Comparison of ENCODE assay signal across 8 cellular contexts in the genomic region with DNA sequence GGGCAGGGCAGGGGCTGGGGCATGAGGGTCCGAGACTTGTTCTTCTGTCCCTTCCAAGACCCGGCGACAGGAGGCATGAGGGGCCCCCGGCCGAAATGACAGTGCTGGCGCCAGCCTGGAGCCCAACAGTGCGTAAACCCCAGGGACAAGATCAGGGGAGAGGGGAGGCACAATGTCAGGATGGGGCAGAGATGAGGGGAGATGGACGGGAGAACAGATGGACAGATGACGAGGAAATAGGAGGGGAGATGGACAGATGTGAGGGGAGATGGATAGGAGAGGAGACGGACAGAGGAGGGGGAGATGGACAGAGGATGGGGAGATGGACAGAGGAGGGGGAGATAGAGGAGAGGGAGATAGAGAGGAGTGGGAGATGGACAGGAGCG. TPM values are rescaled to one million over a fixed set of nuclear protein-coding genes. Genes with fewer than 3 reads are reported as not detected.
A peak's percentile ranks its signal among the peaks of the same experiment; 100 is the strongest.
DNase-seq lines count a peak whose midpoint lies in the region; ATAC-seq and TF ChIP-seq lines count a peak whose summit lies in the region.

No MANE protein-coding gene starts in this region.

- H3K4me1 Mint-ChIP-seq in CD4-positive, alpha-beta T cell (ENCODE audit: low read depth): peaks cover 56% of the 10 kb centered on the region

- peak overlapping the region; percentile 100 for H3K4me3 Mint-ChIP-seq in CD4-positive, alpha-beta T cell

- intact Hi-C loops in CD4-positive, alpha-beta T cell (cut with DNase I, micrococcal nuclease): loop anchor here (1.0 to 10.0 kb wide), 6 partner anchors 14 to 200 kb away; a partner anchor contains a TSS

- peak overlapping the region; percentile 69 for H3K4me3 ChIP-seq in OCI-LY1 (ENCODE audit: low read depth, low read length, poor library complexity, severe bottlenecking)
- peak overlapping the region; percentile 93 for H3K4me3 ChIP-seq in effector memory CD4-positive, alpha-beta T cell (ENCODE audit: insufficient read depth, low read depth, low read length, poor library complexity, severe bottlenecking)
- peak overlapping the region; percentile 61 to 82 for H3K4me3 ChIP-seq in neutrophil (ENCODE audit: low read depth in 1 of 2, low read length in 1 of 2)

- H3K36me3 Mint-ChIP-seq in CD4-positive, alpha-beta T cell (ENCODE audit: low read depth): peaks cover 41% of the 10 kb centered on the region

- H3F3A ChIP-seq in OCI-LY1 (ENCODE audit: insufficient read depth, low read length): no peaks in the 10 kb centered on the region

- peaks cover 40% of the 10 kb centered on the region for H3K4me1 ChIP-seq in OCI-LY1 (ENCODE audit: insufficient read depth, low read length, severe bottlenecking)
- peaks cover 50% of the 10 kb centered on the region for H3K4me1 ChIP-seq in effector memory CD4-positive, alpha-beta T cell (ENCODE audit: control insufficient read depth, insufficient read depth, low read length, poor library complexity, severe bottlenecking)
- H3K4me1 ChIP-seq in neutrophil (ENCODE audit: control insufficient read depth in 1 of 2, insufficient read depth in 1 of 2, low read depth in 1 of 2, low read length in 1 of 2): peaks cover 11 to 24% of the 10 kb centered on the region in 2 experiments

- H3K9me3 ChIP-seq in CD4-positive, alpha-beta T cell (ENCODE audit: control insufficient read depth, low read length): no peaks in the 10 kb centered on the region
- no peaks in the 10 kb centered on the region for H3K9me3 ChIP-seq in OCI-LY1 (ENCODE audit: low read length)
- no peaks in the 10 kb centered on the region for H3K9me3 ChIP-seq in effector memory CD4-positive, alpha-beta T cell (ENCODE audit: control insufficient read depth, low read length)
- H3K9me3 ChIP-seq in neutrophil: no peaks in the 10 kb centered on the region

- no peak overlapping the region for H2AFZ ChIP-seq in OCI-LY1 (ENCODE audit: low read length)

- POLR2A ChIA-PET in CD4-positive, alpha-beta T cell (lab: Charles Lee): interaction anchor here (1.0 to 3.1 kb wide), 5 partner anchors 14 to 83 kb away, joined by 3 to 24 read pairs (median 14); a partner anchor contains a TSS

- no peaks in the 10 kb centered on the region for H3K27me3 ChIP-seq in CD4-positive, alpha-beta T cell (ENCODE audit: control insufficient read depth, insufficient read depth, low read length)
- H3K27me3 ChIP-seq in OCI-LY1 (ENCODE audit: insufficient read depth, low read length): no peaks in the 10 kb centered on the region
- no peaks in the 10 kb centered on the region for H3K27me3 ChIP-seq in effector memory CD4-positive, alpha-beta T cell (replicated peaks; ENCODE audit: control insufficient read depth, insufficient read depth, low read length, poor library complexity, severe bottlenecking)
- peaks cover 8% of the 10 kb centered on the region for H3K27me3 ChIP-seq in neutrophil

- H3K27ac ChIP-seq in CD4-positive, alpha-beta T cell (ENCODE audit: low read depth, low read length): peak overlapping the region; percentile 98
- H3K27ac ChIP-seq in OCI-LY1 (ENCODE audit: low read depth, low read length, poor library complexity, severe bottlenecking): peak overlapping the region; percentile 16
- H3K27ac ChIP-seq in effector memory CD4-positive, alpha-beta T cell (ENCODE audit: insufficient read depth, low read length, poor library complexity, severe bottlenecking): peak overlapping the region; percentile 98
- H3K27ac ChIP-seq in neutrophil: peak overlapping the region; percentile 84

- DNase-seq in CD4-positive, alpha-beta T cell: no peak
- no peak for DNase-seq in effector memory CD4-positive, alpha-beta T cell
- no peak for DNase-seq in stimulated activated CD4-positive, alpha-beta T cell treated with anti-CD3 and anti-CD28 coated beads, Interleukin-15, amount 100 ng/mL, for 24 hours
- no peak for DNase-seq in NCI-H2227 (lab: John Stamatoyannopoulos, UW; ENCODE audit: unreplicated experiment)
- no peak for DNase-seq in stimulated activated CD4-positive, alpha-beta T cell treated with anti-CD3 and anti-CD28 coated beads, Interleukin-2, amount 100 ng/mL, for 24 hours

- CTCF ChIA-PET in CD4-positive, alpha-beta T cell (lab: Charles Lee): interaction anchor here (0.9 to 3.1 kb wide), 7 partner anchors 15 to 96 kb away, joined by 4 to 20 read pairs (median 8); a partner anchor contains a TSS

- no peak for TF ChIP-seq CTCF in CD4-positive, alpha-beta T cell (IDR thresholded peaks at IDR 0.05)
- TF ChIP-seq CTCF in OCI-LY1 (IDR thresholded peaks at IDR 0.05; ENCODE audit: low read length) (no peak), neutrophil (IDR thresholded peaks at IDR 0.05) (no peak)

- H3K9ac ChIP-seq in OCI-LY1 (ENCODE audit: low read length): peak overlapping the region; percentile 74

- H3K4me2 ChIP-seq in OCI-LY1 (ENCODE audit: low read length): peak overlapping the region; percentile 81

- no peaks in the 10 kb centered on the region for H4K20me1 ChIP-seq in OCI-LY1 (ENCODE audit: insufficient read depth, low read length)

- H3K36me3 ChIP-seq in OCI-LY1 (ENCODE audit: insufficient read depth, low read length) (peaks cover 4% of the 10 kb centered on the region; the same call in 1 of the 2 replicates), neutrophil (no peaks in the 10 kb centered on the region)
- H3K36me3 ChIP-seq in effector memory CD4-positive, alpha-beta T cell (ENCODE audit: control insufficient read depth, insufficient read depth, low read length): peaks cover 16% of the 10 kb centered on the region

- H3K79me2 ChIP-seq in OCI-LY1 (ENCODE audit: insufficient read depth, low read length): no peaks in the 10 kb centered on the region

- H3K9me3 Mint-ChIP-seq in CD4-positive, alpha-beta T cell: no peaks in the 10 kb centered on the region

- ATAC-seq in CD4-positive, alpha-beta T cell (ENCODE audit: poor library complexity): no peak
- ATAC-seq in GM18870 (IDR thresholded peaks at IDR 0.05; ENCODE audit: unreplicated experiment): no peak

- H3K27ac Mint-ChIP-seq in CD4-positive, alpha-beta T cell: peak overlapping the region; percentile 98

- no peaks in the 10 kb centered on the region for H3K9me2 ChIP-seq in OCI-LY1 (ENCODE audit: low read depth, low read length)

- H3K27me3 Mint-ChIP-seq in CD4-positive, alpha-beta T cell: no peaks in the 10 kb centered on the region

RNA-seq across cellular contexts. Expression of a gene that starts 0.5 kb away (rescaled TPM):
- total RNA-seq in CD4-positive, alpha-beta T cell: 100 to 1,000 TPM; 311 to 325 TPM

RNA-seq across cellular contexts. Expression of a gene that starts 12.9 kb away (rescaled TPM):
- total RNA-seq in CD4-positive, alpha-beta T cell: 1,000 to 10,000 TPM; 5,328 to 5,481 TPM

RNA-seq across cellular contexts. Expression of a gene that starts 21.5 kb away (rescaled TPM):
- total RNA-seq in CD4-positive, alpha-beta T cell: 10 to 100 TPM; 25.1 to 25.8 TPM

RNA-seq across cellular contexts. Expression of a gene that starts 21.7 kb away (rescaled TPM):
- total RNA-seq in CD4-positive, alpha-beta T cell: 1,000 to 10,000 TPM; 2,912 to 3,041 TPM

RNA-seq across cellular contexts. Expression of a gene that starts 22.9 kb away (rescaled TPM):
- total RNA-seq in CD4-positive, alpha-beta T cell: 100 to 1,000 TPM; 145 to 151 TPM

Comparison
In these comparisons a context has a peak if more than half of its experiments do, and no peak if none do; other contexts are left out.
1. H3K27ac ChIP-seq: peak in every context shown above with its lines; median percentile 98 in CD4-positive, alpha-beta T cell; 98 in effector memory CD4-positive, alpha-beta T cell; 84 in neutrophil; 16 in OCI-LY1.